1 cellular context compared by ENCODE assay signal in genomic region chr4:80202784-80203553, GRCh38.
TF ChIP-seq lines count a peak whose summit lies in the region.

No MANE protein-coding gene starts in this region.

TF ChIP-seq in WTC11, 78 proteins besides CTCF, POLR2A, EP300 and RAD21 (continued from another document):
- 0 out of 2 replicates have a peak, but pooled peaks have one; percentile 30 for TF ChIP-seq ZBTB43 (CRISPR knock-in tag; IDR thresholded peaks at IDR 0.05)
- no peak for TF ChIP-seq MXD4 (CRISPR knock-in tag; IDR thresholded peaks at IDR 0.05; ENCODE audit: borderline replicate concordance)
